13 cellular contexts compared by ENCODE assay signal in the genomic region with DNA sequence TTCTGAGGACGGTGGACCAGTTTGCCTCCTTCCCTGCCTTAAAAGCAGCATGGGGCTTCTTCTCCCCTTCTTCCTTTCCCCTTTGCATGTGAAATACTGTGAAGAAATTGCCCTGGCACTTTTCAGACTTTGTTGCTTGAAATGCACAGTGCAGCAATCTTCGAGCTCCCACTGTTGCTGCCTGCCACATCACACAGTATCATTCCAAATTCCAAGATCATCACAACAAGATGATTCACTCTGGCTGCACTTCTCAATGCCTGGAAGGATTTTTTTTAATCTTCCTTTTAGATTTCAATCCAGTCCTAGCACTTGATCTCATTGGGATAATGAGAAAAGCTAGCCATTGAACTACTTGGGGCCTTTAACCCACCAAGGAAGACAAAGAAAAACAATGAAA.
DNase-seq lines count a peak whose midpoint lies in the region; ATAC-seq and TF ChIP-seq lines count a peak whose summit lies in the region.
"Had no signal": no experiment of that assay in that cellular context is flagged by ENCODE, and none has a peak within 500 bp of the region (broad histone marks: within the 10 kb centered on the region; RNA-seq: fewer than 3 reads in every experiment).

No MANE protein-coding gene starts in this region.

- no peaks in the 10 kb centered on the region for H3K27me3 ChIP-seq in cardiac muscle cell
- no peaks in the 10 kb centered on the region for H3K27me3 ChIP-seq in right atrium auricular region
- no peaks in the 10 kb centered on the region for H3K27me3 ChIP-seq in aorta (ENCODE audit: control insufficient read depth in 1 of 2, insufficient read depth in 2 of 2, low read length in 1 of 2)
- no peaks in the 10 kb centered on the region for H3K27me3 ChIP-seq in testis
- H3K27me3 ChIP-seq in transverse colon = no peaks in the 10 kb centered on the region

- TF ChIP-seq CTCF in cardiac muscle cell (IDR thresholded peaks at IDR 0.05; ENCODE audit: low read depth, low read length) (no peak), right atrium auricular region (IDR thresholded peaks at IDR 0.05) (no peak), testis (IDR thresholded peaks at IDR 0.05) (no peak), transverse colon (IDR thresholded peaks at IDR 0.05) (no peak)

- no peak for TF ChIP-seq POLR2A in testis (IDR thresholded peaks at IDR 0.05)
- no peak for TF ChIP-seq POLR2A in transverse colon (IDR thresholded peaks at IDR 0.05)

- TF ChIP-seq EP300 in transverse colon (IDR thresholded peaks at IDR 0.05; ENCODE audit: low read depth) = no peak

- peaks cover 18% of the 10 kb centered on the region for H3K4me1 ChIP-seq in cardiac muscle cell (ENCODE audit: low read depth)
- peaks cover 0 to 8% of the 10 kb centered on the region in 2 donors for H3K4me1 ChIP-seq in right atrium auricular region
- H3K4me1 ChIP-seq in aorta (ENCODE audit: control insufficient read depth in 1 of 2, insufficient read depth in 2 of 2, low read length in 2 of 2) = peaks cover 0 to 3% of the 10 kb centered on the region in 2 donors
- no peaks in the 10 kb centered on the region for H3K4me1 ChIP-seq in testis
- no peaks in the 10 kb centered on the region for H3K4me1 ChIP-seq in transverse colon

- in situ Hi-C loops in transverse colon (cut with MboI; ENCODE audit: low pct_ligation_motif_present in 1 of 4, low pct_unique_long_range_greater_than_20kb in 1 of 4, low sequenced_read_pairs in 3 of 4) = no loop called here

- H3K4me3 Mint-ChIP-seq in memory B cell (no peak overlapping the region), immature natural killer cell (no peak overlapping the region)

- 50 to 57% methylated on average over 2 of the region's 2 CpGs for WGBS in aorta, 2 donors
- 73 to 76% methylated on average over 2 of the region's 2 CpGs for WGBS in testis, 2 donors
- 82 to 83% methylated on average over 1 to 2 of the region's 2 CpGs for WGBS in transverse colon (ENCODE audit: low coverage in 1 of 2), 2 donors

- H3K36me3 Mint-ChIP-seq in memory B cell (peaks cover 31% of the 10 kb centered on the region), immature natural killer cell (peaks cover 28 to 49% (median 36%) of the 10 kb centered on the region in 3 donors)

- no peaks in the 10 kb centered on the region for H3K27me3 Mint-ChIP-seq in memory B cell
- H3K27me3 Mint-ChIP-seq in immature natural killer cell (ENCODE audit: low read depth in 3 of 3) = no peaks in the 10 kb centered on the region
- H3K27me3 Mint-ChIP-seq: progenitor cell of endocrine pancreas had no signal

- no peak overlapping the region for H3K4me3 ChIP-seq in cardiac muscle cell
- H3K4me3 ChIP-seq in right atrium auricular region = no peak overlapping the region
- H3K4me3 ChIP-seq in aorta (ENCODE audit: low read length in 2 of 2) = no peak overlapping the region
- H3K4me3 ChIP-seq in testis = no peak overlapping the region
- no peak overlapping the region for H3K4me3 ChIP-seq in transverse colon
- H3K4me3 ChIP-seq: A549 had no signal

- intact Hi-C loops in aorta (cut with DNase I) (no loop called here), testis (cut with DNase I; ENCODE audit: low total_unique reads) (no loop called here), transverse colon (cut with DNase I; ENCODE audit: low total_unique reads) (no loop called here)

- DNase-seq in cardiac muscle cell (ENCODE audit: low read depth in 1 of 2, low spot score in 1 of 2) = peak in 1 of 2 donors; percentile 68
- no peak for DNase-seq in right atrium auricular region (ENCODE audit: low spot score)
- peak; percentile 42 for DNase-seq in dermis blood vessel endothelial cell
- no peak for DNase-seq in memory B cell (ENCODE audit: low spot score in 2 of 2)
- DNase-seq in aorta = no peak
- no peak for DNase-seq in testis
- DNase-seq in transverse colon = no peak
- DNase-seq in immature natural killer cell = no peak
- DNase-seq: activated T-cell treated with anti-CD3 and anti-CD28 coated beads for 4 hours, H7, T-helper 9 cell had no signal

- H3K27ac Mint-ChIP-seq in memory B cell = peak overlapping the region; percentile 29
- H3K27ac Mint-ChIP-seq in immature natural killer cell = no peak overlapping the region
- H3K27ac Mint-ChIP-seq: progenitor cell of endocrine pancreas had no signal

- H3K4me1 Mint-ChIP-seq in memory B cell (no peaks in the 10 kb centered on the region), immature natural killer cell (no peaks in the 10 kb centered on the region)

- H3K36me3 ChIP-seq in cardiac muscle cell (peaks cover 57% of the 10 kb centered on the region), right atrium auricular region (peaks cover 76% of the 10 kb centered on the region), aorta (ENCODE audit: control insufficient read depth in 1 of 2, insufficient read depth in 2 of 2, low read length in 1 of 2) (peaks cover 2 to 7% of the 10 kb centered on the region in 2 donors), testis (ENCODE audit: low read depth, missing control alignments) (no peaks in the 10 kb centered on the region), transverse colon (peaks cover 0 to 45% (median 18%) of the 10 kb centered on the region in 4 donors)

- H3K9me3 ChIP-seq in cardiac muscle cell (ENCODE audit: low read depth) = no peaks in the 10 kb centered on the region
- no peaks in the 10 kb centered on the region for H3K9me3 ChIP-seq in right atrium auricular region
- H3K9me3 ChIP-seq in aorta (ENCODE audit: control insufficient read depth, low read length) = no peaks in the 10 kb centered on the region
- no peaks in the 10 kb centered on the region for H3K9me3 ChIP-seq in testis
- no peaks in the 10 kb centered on the region for H3K9me3 ChIP-seq in transverse colon
- H3K9me3 ChIP-seq: A549 had no signal

- no peaks in the 10 kb centered on the region for H3K9me3 Mint-ChIP-seq in memory B cell
- H3K9me3 Mint-ChIP-seq in immature natural killer cell = no peaks in the 10 kb centered on the region

- H3K27ac ChIP-seq in cardiac muscle cell (peak overlapping the region; percentile 67), right atrium auricular region (no peak overlapping the region), aorta (ENCODE audit: low read depth in 1 of 2, low read length in 2 of 2) (no peak overlapping the region), testis (no peak overlapping the region), transverse colon (peak overlapping the region in 1 of 4 donors; percentile 1)
- H3K27ac ChIP-seq: A549 had no signal

- ATAC-seq in memory B cell (ENCODE audit: low read depth) (no peak), aorta (ENCODE audit: low FRiP score) (peak; percentile 62)
